ENCODE assay signal across 24 cellular contexts in genomic region chr4:55512922-55513571, GRCh38.
"Had no signal": no experiment of that assay in that cellular context is flagged by ENCODE, and none has a peak within 500 bp of the region (broad histone marks: within the 10 kb centered on the region; RNA-seq: fewer than 3 reads in every experiment).

No MANE protein-coding gene starts in this region.

- DNase-seq: activated CD4-positive, alpha-beta T cell treated with anti-CD3 and anti-CD28 coated beads for 36 hours; activated CD4-positive, CD25-positive, alpha-beta regulatory T cell; activated CD8-positive, alpha-beta memory T cell treated with anti-CD3 and anti-CD28 coated beads, Interleukin-2, amount 10 ng/mL, durations not matched to agents 7 days and 5 days; activated CD8-positive, alpha-beta T cell treated with anti-CD3 and anti-CD28 coated beads, Interleukin-2, amount 10 ng/mL, durations not matched to agents 7 days and 5 days; activated effector memory CD4-positive, alpha-beta T cell treated with Interleukin-2 at 50 U/mL for 16 hours; activated naive CD4-positive, alpha-beta T cell treated with Interleukin-2 at 50 U/mL for 16 hours; aorta; endodermal cell; hippocampal formation; kidney; natural killer cell; occipital lobe; psoas muscle; stimulated activated CD4-positive, alpha-beta T cell treated with anti-CD3 and anti-CD28 coated beads, Interleukin-15, amount 100 ng/mL, for 24 hours; stimulated activated CD4-positive, alpha-beta T cell treated with anti-CD3 and anti-CD28 coated beads, Interleukin-2, amount 100 ng/mL, for 24 hours; stimulated activated naive B cell treated with anti-CD40 and anti-IgM and Interleukin-4, amounts not matched to agents 10 μg/mL and 1 μg/mL and 100 μg/mL, for 72 hours; tibial artery; upper lobe of right lung had no signal

- H3K9me3 Mint-ChIP-seq: natural killer cell had no signal

- H3K4me1 Mint-ChIP-seq: brain, neural progenitor cell had no signal

- H3K4me1 ChIP-seq: neural progenitor cell, parathyroid adenoma, psoas muscle, suprapubic skin, upper lobe of right lung had no signal

- H3K36me3 Mint-ChIP-seq: natural killer cell had no signal

- H3K27me3 Mint-ChIP-seq: activated CD4-positive, alpha-beta T cell treated with anti-CD3 and anti-CD28 coated beads for 36 hours; activated CD8-positive, alpha-beta memory T cell treated with anti-CD3 and anti-CD28 coated beads, Interleukin-2, amount 10 ng/mL, durations not matched to agents 7 days and 5 days; activated naive CD8-positive, alpha-beta T cell; brain; stimulated activated naive B cell treated with anti-CD40 and anti-IgM and Interleukin-4, amounts not matched to agents 10 μg/mL and 1 μg/mL and 100 μg/mL, for 72 hours had no signal

- H3K79me2 ChIP-seq: parathyroid adenoma had no signal

- H3K9ac ChIP-seq: neural progenitor cell, parathyroid adenoma had no signal

- H3K27me3 ChIP-seq: gastroesophageal sphincter, neural progenitor cell, suprapubic skin, tibial artery, upper lobe of right lung had no signal

- H3K27ac Mint-ChIP-seq: activated CD4-positive, alpha-beta T cell treated with anti-CD3 and anti-CD28 coated beads for 36 hours; activated CD8-positive, alpha-beta memory T cell treated with anti-CD3 and anti-CD28 coated beads, Interleukin-2, amount 10 ng/mL, durations not matched to agents 7 days and 5 days; activated CD8-positive, alpha-beta T cell treated with anti-CD3 and anti-CD28 coated beads, Interleukin-2, amount 10 ng/mL, durations not matched to agents 7 days and 5 days; activated naive CD8-positive, alpha-beta T cell; brain; endodermal cell; natural killer cell; neural progenitor cell; stimulated activated naive B cell treated with anti-CD40 and anti-IgM and Interleukin-4, amounts not matched to agents 10 μg/mL and 1 μg/mL and 100 μg/mL, for 72 hours had no signal

- H3K4me3 Mint-ChIP-seq: activated CD4-positive, alpha-beta T cell treated with anti-CD3 and anti-CD28 coated beads for 36 hours; activated CD8-positive, alpha-beta memory T cell treated with anti-CD3 and anti-CD28 coated beads, Interleukin-2, amount 10 ng/mL, durations not matched to agents 7 days and 5 days; activated CD8-positive, alpha-beta T cell treated with anti-CD3 and anti-CD28 coated beads, Interleukin-2, amount 10 ng/mL, durations not matched to agents 7 days and 5 days; activated naive CD8-positive, alpha-beta T cell; brain; endodermal cell; natural killer cell; neural progenitor cell; stimulated activated naive B cell treated with anti-CD40 and anti-IgM and Interleukin-4, amounts not matched to agents 10 μg/mL and 1 μg/mL and 100 μg/mL, for 72 hours had no signal

- H2AFZ ChIP-seq: neural progenitor cell, parathyroid adenoma had no signal

- FAIRE-seq: kidney had no signal

- H3K9me3 ChIP-seq: gastroesophageal sphincter, suprapubic skin, tibial artery, upper lobe of right lung had no signal

- H3K36me3 ChIP-seq: neural progenitor cell, suprapubic skin, upper lobe of right lung had no signal

- ATAC-seq: activated CD4-positive, alpha-beta T cell treated with anti-CD3 and anti-CD28 coated beads for 36 hours; activated CD8-positive, alpha-beta memory T cell treated with anti-CD3 and anti-CD28 coated beads, Interleukin-2, amount 10 ng/mL, durations not matched to agents 7 days and 5 days; activated CD8-positive, alpha-beta T cell treated with anti-CD3 and anti-CD28 coated beads, Interleukin-2, amount 10 ng/mL, durations not matched to agents 7 days and 5 days; gastroesophageal sphincter; natural killer cell; psoas muscle; stimulated activated naive B cell treated with anti-CD40 and anti-IgM and Interleukin-4, amounts not matched to agents 10 μg/mL and 1 μg/mL and 100 μg/mL, for 72 hours; upper lobe of right lung had no signal

- H3K4me3 ChIP-seq: gastroesophageal sphincter, neural progenitor cell, psoas muscle, suprapubic skin, tibial artery, upper lobe of right lung had no signal

- H3K27ac ChIP-seq: gastroesophageal sphincter, neural progenitor cell, parathyroid adenoma, psoas muscle, suprapubic skin, tibial artery, upper lobe of right lung had no signal

- H3K4me2 ChIP-seq: neural progenitor cell had no signal
